27 cellular contexts compared by ENCODE assay signal in the genomic region with DNA sequence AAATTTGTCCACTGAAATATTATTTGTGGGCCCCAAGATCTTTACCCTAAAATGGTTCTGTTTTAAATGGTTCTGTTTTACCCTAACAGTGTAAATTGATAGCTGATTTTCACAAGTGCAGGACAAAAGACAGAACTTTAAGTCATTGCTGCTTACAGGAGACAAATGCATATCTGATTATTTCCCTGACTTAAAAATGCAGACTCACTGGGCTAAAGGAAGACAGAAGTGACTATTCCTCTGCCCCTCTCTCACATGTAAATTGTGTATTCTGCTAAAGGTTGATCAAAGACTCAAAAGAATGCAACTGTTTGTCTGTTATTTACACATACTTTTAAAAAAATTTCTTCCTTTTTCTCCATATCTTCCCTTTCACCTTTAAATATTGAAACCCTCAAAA. TPM values are rescaled to one million over a fixed set of nuclear protein-coding genes. Genes with fewer than 3 reads are reported as not detected.
"Had no signal": no experiment of that assay in that cellular context is flagged by ENCODE, and none has a peak within 500 bp of the region (broad histone marks: within the 10 kb centered on the region; RNA-seq: fewer than 3 reads in every experiment).

No MANE protein-coding gene starts in this region.

- H3K36me3 Mint-ChIP-seq: activated CD8-positive, alpha-beta memory T cell treated with anti-CD3 and anti-CD28 coated beads, Interleukin-2, amount 10 ng/mL, durations not matched to agents 7 days and 5 days; activated naive CD4-positive, alpha-beta T cell treated with anti-CD3 and anti-CD28 coated beads, Interleukin-2, amount 50 U/mL, for 24 hours had no signal

- H3K4me3 Mint-ChIP-seq: activated CD4-positive, alpha-beta T cell treated with anti-CD3 and anti-CD28 coated beads, Interleukin-2, amount 10 ng/mL, durations not matched to agents 24 days and 14 days; activated CD8-positive, alpha-beta memory T cell treated with anti-CD3 and anti-CD28 coated beads, Interleukin-2, amount 10 ng/mL, durations not matched to agents 7 days and 5 days; activated naive CD4-positive, alpha-beta T cell treated with anti-CD3 and anti-CD28 coated beads, Interleukin-2, amount 50 U/mL, for 24 hours; activated T-cell treated with anti-CD3 and anti-CD28 coated beads, Interleukin-2, amount 50 U/mL, for 24 hours; activated T-helper 1 cell treated with anti-CD3 and anti-CD28 coated beads, Interleukin-12 subunit alpha, Interleukin-12 subunit beta, Interleukin-2, Interleukin-4 antibody, amounts not matched to agents 30 ng/mL and 10 ng/mL and 1 ng/mL, durations not matched to agents 14 hours and 24 hours and 36 hours had no signal

- H3K9me3 ChIP-seq: ascending aorta, body of pancreas, MG63 had no signal

- H3K4me1 ChIP-seq: ascending aorta, body of pancreas had no signal

- H3K27ac Mint-ChIP-seq: activated CD4-positive, alpha-beta T cell treated with anti-CD3 and anti-CD28 coated beads, Interleukin-2, amount 10 ng/mL, durations not matched to agents 24 days and 14 days; activated CD8-positive, alpha-beta memory T cell treated with anti-CD3 and anti-CD28 coated beads, Interleukin-2, amount 10 ng/mL, durations not matched to agents 7 days and 5 days; activated naive CD4-positive, alpha-beta T cell treated with anti-CD3 and anti-CD28 coated beads, Interleukin-2, amount 50 U/mL, for 24 hours; activated T-cell treated with anti-CD3 and anti-CD28 coated beads, Interleukin-2, amount 50 U/mL, for 24 hours; activated T-helper 1 cell treated with anti-CD3 and anti-CD28 coated beads, Interleukin-12 subunit alpha, Interleukin-12 subunit beta, Interleukin-2, Interleukin-4 antibody, amounts not matched to agents 30 ng/mL and 10 ng/mL and 1 ng/mL, durations not matched to agents 14 hours and 24 hours and 36 hours had no signal

- H3K27me3 Mint-ChIP-seq: activated B cell treated with CpG ODN at 0.5 μM for 24 hours had no signal

- H3K9me3 Mint-ChIP-seq: activated B cell treated with CpG ODN at 0.5 μM for 24 hours; activated CD4-positive, alpha-beta T cell treated with anti-CD3 and anti-CD28 coated beads, Interleukin-2, amount 10 ng/mL, durations not matched to agents 24 days and 14 days; activated naive CD4-positive, alpha-beta T cell treated with anti-CD3 and anti-CD28 coated beads, Interleukin-2, amount 50 U/mL, for 24 hours; activated T-cell treated with anti-CD3 and anti-CD28 coated beads, Interleukin-2, amount 50 U/mL, for 24 hours; activated T-helper 1 cell treated with anti-CD3 and anti-CD28 coated beads, Interleukin-12 subunit alpha, Interleukin-12 subunit beta, Interleukin-2, Interleukin-4 antibody, amounts not matched to agents 30 ng/mL and 10 ng/mL and 1 ng/mL, durations not matched to agents 14 hours and 24 hours and 36 hours had no signal

- ATAC-seq: activated CD8-positive, alpha-beta memory T cell treated with anti-CD3 and anti-CD28 coated beads, Interleukin-2, amount 10 ng/mL, durations not matched to agents 7 days and 5 days; body of pancreas had no signal

- H3K36me3 ChIP-seq: ascending aorta, MG63 had no signal

- H3K4me1 Mint-ChIP-seq: activated CD4-positive, alpha-beta T cell treated with anti-CD3 and anti-CD28 coated beads, Interleukin-2, amount 10 ng/mL, durations not matched to agents 24 days and 14 days; activated CD8-positive, alpha-beta memory T cell treated with anti-CD3 and anti-CD28 coated beads, Interleukin-2, amount 10 ng/mL, durations not matched to agents 7 days and 5 days; activated naive CD4-positive, alpha-beta T cell treated with anti-CD3 and anti-CD28 coated beads, Interleukin-2, amount 50 U/mL, for 24 hours had no signal

- H3K27me3 ChIP-seq: ascending aorta, body of pancreas, MG63 had no signal

- H3K4me3 ChIP-seq: ascending aorta, body of pancreas, MG63 had no signal

- H3K27ac ChIP-seq: ascending aorta, body of pancreas had no signal

- DNase-seq: activated B cell treated with CpG ODN at 0.5 μM for 24 hours; activated CD4-positive, alpha-beta T cell treated with anti-CD3 and anti-CD28 coated beads for 1 hour; activated CD4-positive, alpha-beta T cell treated with anti-CD3 and anti-CD28 coated beads, Interleukin-2, amount 10 ng/mL, durations not matched to agents 24 days and 14 days; activated CD4-positive, alpha-beta T cell treated with anti-CD3 and anti-CD28 coated beads, Interleukin-2, amount 50 U/mL, for 48 hours; activated CD8-positive, alpha-beta memory T cell treated with anti-CD3 and anti-CD28 coated beads, Interleukin-2, amount 10 ng/mL, durations not matched to agents 7 days and 5 days; activated effector memory CD4-positive, alpha-beta T cell treated with Interleukin-2 at 50 U/mL for 16 hours; activated naive CD4-positive, alpha-beta T cell; activated T-cell treated with anti-CD3 and anti-CD28 coated beads, Interleukin-2, amount 50 U/mL, for 24 hours; body of pancreas; central memory CD4-positive, alpha-beta T cell; MG63; NCI-H1105; NCI-H1436; NCI-H1694 treated with DMSO at 0.1 percent for 48 hours; NCI-H2029 treated with DMSO at 0.1 percent for 48 hours; NCI-H345; NCI-H510A treated with DMSO at 0.1 percent for 48 hours; NCI-H69; SIG-M5; T-helper 1 cell had no signal

RNA-seq across cellular contexts. Expression of a gene that starts 12.7 kb away (rescaled TPM):
- total RNA-seq: activated CD4-positive, alpha-beta T cell treated with anti-CD3 and anti-CD28 coated beads, Interleukin-2, amount 10 ng/mL, durations not matched to agents 24 days and 14 days; activated CD8-positive, alpha-beta memory T cell treated with anti-CD3 and anti-CD28 coated beads, Interleukin-2, amount 10 ng/mL, durations not matched to agents 7 days and 5 days; activated T-helper 1 cell treated with anti-CD3 and anti-CD28 coated beads, Interleukin-12 subunit alpha, Interleukin-12 subunit beta, Interleukin-2, Interleukin-4 antibody, amounts not matched to agents 30 ng/mL and 10 ng/mL and 1 ng/mL, durations not matched to agents 14 hours and 24 hours and 36 hours; ascending aorta; bronchial epithelial cell; chondrocyte; RPMI7951; T-helper 2 cell treated with Interferon-gamma antibody and Interleukin-4, amounts not matched to agents 100 ng/mL and 5 ng/mL, for 36 hours had no signal

RNA-seq across cellular contexts. Expression of a gene that starts 58.3 kb away (rescaled TPM):
- total RNA-seq: activated CD4-positive, alpha-beta T cell treated with anti-CD3 and anti-CD28 coated beads, Interleukin-2, amount 10 ng/mL, durations not matched to agents 24 days and 14 days; activated CD8-positive, alpha-beta memory T cell treated with anti-CD3 and anti-CD28 coated beads, Interleukin-2, amount 10 ng/mL, durations not matched to agents 7 days and 5 days; activated T-helper 1 cell treated with anti-CD3 and anti-CD28 coated beads, Interleukin-12 subunit alpha, Interleukin-12 subunit beta, Interleukin-2, Interleukin-4 antibody, amounts not matched to agents 30 ng/mL and 10 ng/mL and 1 ng/mL, durations not matched to agents 14 hours and 24 hours and 36 hours; ascending aorta; body of pancreas; bronchial epithelial cell; chondrocyte; RPMI7951; T-helper 2 cell treated with Interferon-gamma antibody and Interleukin-4, amounts not matched to agents 100 ng/mL and 5 ng/mL, for 36 hours had no signal
